In the genomic region with DNA sequence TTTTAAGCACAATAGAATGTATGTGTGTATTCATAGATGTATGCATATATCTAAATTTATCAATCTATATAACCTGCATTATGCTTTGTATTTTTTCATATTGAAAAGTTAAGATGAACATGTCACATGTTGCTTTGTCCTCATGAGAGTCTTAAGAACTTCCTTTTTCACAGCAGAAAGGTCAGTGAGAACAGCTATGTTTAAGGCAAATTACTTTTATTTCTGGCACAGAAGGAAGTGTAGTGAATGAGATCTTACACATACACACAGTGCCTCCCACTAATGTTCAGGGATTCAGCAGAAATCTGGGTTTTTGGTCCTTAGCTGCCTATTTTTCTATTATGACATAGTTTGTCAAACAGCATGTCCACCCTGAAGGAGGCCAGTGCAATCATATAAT, we compare ENCODE assay signal across 22 cellular contexts.
"Had no signal": no experiment of that assay in that cellular context is flagged by ENCODE, and none has a peak within 500 bp of the region (broad histone marks: within the 10 kb centered on the region; RNA-seq: fewer than 3 reads in every experiment).

No MANE protein-coding gene starts in this region.

- H3K4me1 ChIP-seq: colonic mucosa, foreskin keratinocyte, gastrocnemius medialis had no signal

- H3K27me3 ChIP-seq: colonic mucosa, dorsolateral prefrontal cortex, esophagus muscularis mucosa, esophagus squamous epithelium, foreskin keratinocyte, gastrocnemius medialis, gastroesophageal sphincter had no signal

- H3K4me3 ChIP-seq: colonic mucosa, coronary artery, dorsolateral prefrontal cortex, esophagus muscularis mucosa, esophagus squamous epithelium, gastrocnemius medialis, gastroesophageal sphincter, heart left ventricle, heart right ventricle had no signal

- DNase-seq: colonic mucosa; cortex of kidney; dorsolateral prefrontal cortex; effector CD4-positive, alpha-beta T cell; effector CD8-positive, alpha-beta T cell; effector memory CD4-positive, alpha-beta T cell; effector memory CD8-positive, alpha-beta T cell; endodermal cell; erythroblast; esophagus squamous epithelium; foreskin fibroblast; foreskin keratinocyte; foreskin melanocyte; gastrocnemius medialis; glutamatergic neuron; head of caudate nucleus; heart left ventricle; heart right ventricle had no signal

- H3K9me3 ChIP-seq: colonic mucosa, esophagus muscularis mucosa, esophagus squamous epithelium, gastrocnemius medialis, gastroesophageal sphincter had no signal

- H3K27ac ChIP-seq: colonic mucosa, coronary artery, dorsolateral prefrontal cortex, epithelial cell of prostate, esophagus muscularis mucosa, esophagus squamous epithelium, foreskin keratinocyte, gastrocnemius medialis, gastroesophageal sphincter, heart left ventricle, heart right ventricle had no signal

- H3K36me3 ChIP-seq: colonic mucosa, esophagus muscularis mucosa, esophagus squamous epithelium, gastrocnemius medialis, gastroesophageal sphincter, heart left ventricle, heart right ventricle had no signal
